Comparison of ENCODE assay signal across 17 cellular contexts in genomic region chr7:24705481-24705954, GRCh38. TPM values are rescaled to one million over a fixed set of nuclear protein-coding genes. Genes with fewer than 3 reads are reported as not detected.
A peak's percentile ranks its signal among the peaks of the same experiment; 100 is the strongest.
DNase-seq lines count a peak whose midpoint lies in the region; ATAC-seq lines count a peak whose summit lies in the region.
"Had no signal": no experiment of that assay in that cellular context is flagged by ENCODE, and none has a peak within 500 bp of the region (broad histone marks: within the 10 kb centered on the region; RNA-seq: fewer than 3 reads in every experiment).

No MANE protein-coding gene starts in this region.

- DNase-seq in GF-D8 (lab: John Stamatoyannopoulos, UW) = peak; percentile 26
- DNase-seq in MV-4-11 (lab: John Stamatoyannopoulos, UW) = peak; percentile 86
- no peak for DNase-seq in left ventricle myocardium superior
- no peak for DNase-seq in sciatic nerve (ENCODE audit: low spot score)
- DNase-seq in foreskin melanocyte = no peak
- no peak for DNase-seq in OCI-M1 (lab: John Stamatoyannopoulos, UW)
- DNase-seq in RKO (ENCODE audit: low spot score) = no peak
- DNase-seq: activated B cell treated with CpG ODN at 0.5 μM for 24 hours; activated CD4-positive, alpha-beta memory T cell treated with anti-CD3 and anti-CD28 coated beads, Interleukin-2, amount 10 ng/mL, durations not matched to agents 7 days and 5 days; activated T-cell treated with anti-CD3 and anti-CD28 coated beads, Interleukin-2, amount 50 U/mL, for 4 hours; NCI-H1930; NCI-H446; NK-92 treated with Interleukin-12 subunit alpha and Interleukin-12 subunit beta, amount 100 ng/mL, for 24 hours; pancreas; SHP77 had no signal

- ATAC-seq in left ventricle myocardium superior = peak; percentile 47
- peak; percentile 33 for ATAC-seq in sciatic nerve
- ATAC-seq in GM19324 (IDR thresholded peaks at IDR 0.05; ENCODE audit: low FRiP score, unreplicated experiment) = no peak
- ATAC-seq: activated T-cell treated with anti-CD3 and anti-CD28 coated beads, Interleukin-2, amount 50 U/mL, for 4 hours; left lung had no signal

- intact Hi-C loops in left ventricle myocardium superior (cut with micrococcal nuclease) = no loop called here
- intact Hi-C loops in sciatic nerve (cut with DNase I) = no loop called here

RNA-seq across cellular contexts. Expression of gene GSDME, which starts 51.7 kb away (rescaled TPM):
- 5.3 TPM for total RNA-seq in left ventricle myocardium superior
- 8.8 TPM for total RNA-seq in sciatic nerve

Comparison
In these comparisons a context has a peak if more than half of its experiments do, and no peak if none do; other contexts are left out.
1. DNase-seq: peak in GF-D8 (single experiment) and MV-4-11 (single experiment); none in left ventricle myocardium superior (single experiment), sciatic nerve (single experiment), foreskin melanocyte (single experiment), OCI-M1 (single experiment) and RKO (single experiment).